Comparison of ENCODE assay signal across 8 cellular contexts in the genomic region with DNA sequence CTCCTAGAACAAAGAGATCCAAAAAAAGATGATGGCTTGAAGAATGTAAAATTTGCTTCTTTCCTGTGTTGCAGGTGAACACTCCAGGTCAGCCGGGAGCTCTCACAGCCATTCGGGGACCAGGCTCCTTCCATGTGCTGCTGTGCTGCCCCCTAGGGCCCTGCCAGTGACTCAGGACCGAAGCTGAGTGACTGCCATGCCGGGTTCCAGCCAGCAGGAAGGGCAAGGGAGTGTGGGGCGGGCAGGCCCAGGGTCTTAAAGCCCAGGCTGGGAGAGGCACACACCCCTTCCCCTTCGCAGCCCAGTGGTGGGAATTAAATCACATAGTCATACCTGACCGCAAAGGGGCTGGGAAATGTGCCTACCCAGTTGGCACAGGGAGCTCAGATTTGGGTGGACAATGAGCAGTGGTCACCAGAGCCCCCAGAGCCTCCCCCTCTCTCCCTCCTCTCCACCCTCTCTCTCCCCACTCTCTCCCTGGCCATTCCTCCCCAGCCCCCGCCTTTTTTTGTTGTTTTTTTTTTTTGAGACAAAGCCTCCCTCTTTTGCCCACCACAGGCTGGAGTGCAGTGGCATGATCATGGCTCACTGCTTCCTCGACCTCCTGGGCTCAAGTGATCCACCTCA.
DNase-seq lines count a peak whose midpoint lies in the region; ATAC-seq and TF ChIP-seq lines count a peak whose summit lies in the region.

No MANE protein-coding gene starts in this region.

- ATAC-seq in HG02870 (IDR thresholded peaks at IDR 0.05; ENCODE audit: unreplicated experiment) (no peak), HG02938 (IDR thresholded peaks at IDR 0.05; ENCODE audit: unreplicated experiment) (no peak)

- no peak overlapping the region for H3K4me3 ChIP-seq in GM06990 (replicated peaks; ENCODE audit: low read depth, low read length)

- no peaks in the 10 kb centered on the region for H3K27me3 ChIP-seq in GM06990 (replicated peaks; ENCODE audit: control insufficient read depth, insufficient read depth, low read length)

- TF ChIP-seq CTCF in GM06990 (IDR thresholded peaks at IDR 0.05; ENCODE audit: insufficient read depth, low read length, poor library complexity, severe bottlenecking) = peak; percentile 95

- DNase-seq in GM06990 (ENCODE audit: extremely low read depth, insufficient read length) (peak; percentile 50), NAMALWA (ENCODE audit: low spot score) (peak; percentile 83), RPMI8226 (peak; percentile 83), anterior cingulate cortex (lab: John Stamatoyannopoulos, UW) (peak in 45 of 58 donors; percentile 16 to 82 (median 49)), hypothalamus (lab: John Stamatoyannopoulos, UW) (peak in 37 of 51 donors; percentile 19 to 82 (median 50))
- DNase-seq in stimulated activated CD4-positive, alpha-beta T cell treated with anti-CD3 and anti-CD28 coated beads, Interleukin-15, amount 100 ng/mL, for 24 hours = peak; percentile 73

- H3K36me3 ChIP-seq in GM06990 (ENCODE audit: control insufficient read depth, insufficient read depth, low read length) = no peaks in the 10 kb centered on the region
